10 cellular contexts compared by ENCODE assay signal in genomic region chr3:43289401-43289800, GRCh38. TPM values are rescaled to one million over a fixed set of nuclear protein-coding genes. Genes with fewer than 3 reads are reported as not detected.
DNase-seq lines count a peak whose midpoint lies in the region; ATAC-seq and TF ChIP-seq lines count a peak whose summit lies in the region.
"Had no signal": no experiment of that assay in that cellular context is flagged by ENCODE, and none has a peak within 500 bp of the region (broad histone marks: within the 10 kb centered on the region; RNA-seq: fewer than 3 reads in every experiment).

No MANE protein-coding gene starts in this region.

- no peaks in the 10 kb centered on the region for H3K27me3 ChIP-seq in right atrium auricular region

- no peaks in the 10 kb centered on the region for H3K36me3 ChIP-seq in right atrium auricular region

- H3K27ac ChIP-seq in right atrium auricular region = peak overlapping the region; percentile 70 to 85

- ATAC-seq in Right ventricle myocardium superior (ENCODE audit: poor library complexity) (no peak), naive B cell (ENCODE audit: low read depth in 2 of 2) (no peak), WTC11 (no peak)

- CTCF ChIA-PET in WTC11 (lab: Charles Lee) = no interaction called here

- H3K4me3 Mint-ChIP-seq in chondrocyte (ENCODE audit: unreplicated experiment) (no peak overlapping the region), naive B cell (peak overlapping the region; percentile 83 to 97 (median 90)), WTC11 (no peak overlapping the region)

- no peaks in the 10 kb centered on the region for H3K9me3 ChIP-seq in right atrium auricular region

- H3K4me1 ChIP-seq in right atrium auricular region = peaks cover 0 to 72% of the 10 kb centered on the region in 2 donors

- no peaks in the 10 kb centered on the region for H3K9me3 Mint-ChIP-seq in chondrocyte (ENCODE audit: low read depth)
- no peaks in the 10 kb centered on the region for H3K9me3 Mint-ChIP-seq in naive B cell
- no peaks in the 10 kb centered on the region for H3K9me3 Mint-ChIP-seq in WTC11

- POLR2A ChIA-PET in WTC11 (lab: Charles Lee) = no interaction called here

- H3K4me1 Mint-ChIP-seq in chondrocyte (ENCODE audit: low read depth) (peaks cover 55% of the 10 kb centered on the region), naive B cell (peaks cover 56 to 76% (median 64%) of the 10 kb centered on the region in 3 donors), WTC11 (peaks cover 46% of the 10 kb centered on the region)

- TF ChIP-seq CTCF in right atrium auricular region (IDR thresholded peaks at IDR 0.05) = no peak
- no peak for TF ChIP-seq CTCF in chondrocyte (IDR thresholded peaks at IDR 0.05)
- no peak for TF ChIP-seq CTCF in WTC11 (IDR thresholded peaks at IDR 0.05)

- H3K27ac Mint-ChIP-seq in chondrocyte (ENCODE audit: unreplicated experiment) (peak overlapping the region; percentile 74), naive B cell (peak overlapping the region; percentile 58 to 95 (median 90)), WTC11 (no peak overlapping the region)

- H3K4me3 ChIP-seq in right atrium auricular region = peak overlapping the region in 1 of 2 donors; percentile 55

- DNase-seq in right atrium auricular region (ENCODE audit: low spot score) (no peak), Right ventricle myocardium superior (no peak), chondrocyte (ENCODE audit: low spot score) (no peak), naive B cell (no peak), NCI-H510A treated with DMSO at 0.1 percent for 48 hours (lab: John Stamatoyannopoulos, UW) (no peak), hippocampal formation (lab: John Stamatoyannopoulos, UW) (no peak), WTC11 (ENCODE audit: low spot score) (no peak), HT-29 (ENCODE audit: low spot score) (no peak)
- DNase-seq: activated CD4-positive, alpha-beta T cell treated with anti-CD3 and anti-CD28 coated beads, Interleukin-2, amount 50 U/mL, for 4 hours; effector CD8-positive, alpha-beta T cell had no signal

- intact Hi-C loops in Right ventricle myocardium superior (cut with DNase I) = no loop called here

- H3K36me3 Mint-ChIP-seq in chondrocyte (ENCODE audit: low read depth) (peaks cover 4% of the 10 kb centered on the region), naive B cell (peaks cover 0 to 21% of the 10 kb centered on the region in 2 donors), WTC11 (no peaks in the 10 kb centered on the region)

- H3K27me3 Mint-ChIP-seq in chondrocyte (ENCODE audit: low read depth) = no peaks in the 10 kb centered on the region
- H3K27me3 Mint-ChIP-seq in naive B cell = no peaks in the 10 kb centered on the region
- H3K27me3 Mint-ChIP-seq in WTC11 (ENCODE audit: low read depth) = peaks cover 3% of the 10 kb centered on the region; the same call in 1 of the 2 replicates

TF ChIP-seq in WTC11, 78 proteins besides CTCF, POLR2A, EP300 and RAD21:
- TF ChIP-seq SOX15 (CRISPR knock-in tag; IDR thresholded peaks at IDR 0.05) (no peak), RELA (CRISPR knock-in tag; IDR thresholded peaks at IDR 0.05; ENCODE audit: borderline replicate concordance) (no peak), MLX (CRISPR knock-in tag; IDR thresholded peaks at IDR 0.05) (no peak), ZNF423 (CRISPR knock-in tag; IDR thresholded peaks at IDR 0.05) (no peak)

RNA-seq across cellular contexts. Expression of gene SNRK, which starts 3.1 kb away (rescaled TPM):
- total RNA-seq in right atrium auricular region (10 to 100 TPM; 22.7 to 31.2 TPM), Right ventricle myocardium superior (18.7 TPM), chondrocyte (16.0 to 20.3 TPM (median 18.1 TPM) in 3 replicates), WTC11 (2021) (10.3 to 11.8 TPM (median 10.5 TPM) in 3 replicates)
- 10 to 100 TPM; 14.3 to 52.3 (median 38.0) TPM for polyA plus RNA-seq in naive B cell (ENCODE audit: low read depth in 6 of 6)
- 6.1 and 8.0 TPM in 2 replicates for total RNA-seq in HT-29 (2014; rRNA removed; shearing (Covaris generic))

Comparison
In these comparisons a context has a peak if more than half of its experiments do, and no peak if none do; other contexts are left out.
1. H3K4me3 Mint-ChIP-seq: peak in naive B cell (8 of 8); none in chondrocyte (single experiment) and WTC11 (single experiment).